ENCODE assay signal across 11 cellular contexts in the genomic region with DNA sequence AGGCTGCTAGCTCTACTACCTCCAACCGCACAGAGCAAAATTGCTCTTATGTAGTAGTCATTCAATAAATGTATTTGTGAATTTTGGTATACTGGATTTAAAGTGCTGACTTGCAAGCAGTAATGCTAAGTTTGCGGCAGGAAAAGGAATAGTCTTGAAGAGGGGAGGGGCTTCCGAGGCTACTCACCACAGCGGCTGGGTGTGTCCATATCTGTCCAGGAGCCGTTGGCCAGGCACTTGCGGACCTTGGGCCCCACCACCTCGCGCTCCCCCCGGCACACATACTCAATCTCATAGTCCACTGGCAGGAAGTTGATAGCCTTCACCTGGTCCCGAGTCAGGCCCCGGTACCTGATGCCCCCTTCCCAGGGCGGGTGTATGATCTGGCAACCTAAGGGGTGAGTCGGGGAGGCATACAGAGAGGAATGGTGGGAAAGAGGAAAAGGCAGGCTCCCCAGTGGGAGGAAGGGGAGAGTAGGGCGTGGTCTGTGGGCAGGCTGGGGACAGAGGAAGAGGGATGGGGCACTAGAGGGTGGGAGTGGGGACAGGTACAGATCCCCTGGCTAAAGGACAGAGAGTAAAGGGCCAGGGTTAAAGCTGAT. TPM values are rescaled to one million over a fixed set of nuclear protein-coding genes. Genes with fewer than 3 reads are reported as not detected.
DNase-seq lines count a peak whose midpoint lies in the region; ATAC-seq and TF ChIP-seq lines count a peak whose summit lies in the region.
"Had no signal": no experiment of that assay in that cellular context is flagged by ENCODE, and none has a peak within 500 bp of the region (broad histone marks: within the 10 kb centered on the region; RNA-seq: fewer than 3 reads in every experiment).

No MANE protein-coding gene starts in this region.

- peaks cover 21 to 27% of the 10 kb centered on the region in 2 donors for H3K36me3 Mint-ChIP-seq in CD14-positive monocyte

- dilution Hi-C loops in IMR-90 (cut with HindIII; ENCODE audit: low sequenced_read_pairs, unreplicated experiment), result no loop called here

- H4K8ac ChIP-seq in IMR-90 (ENCODE audit: low read depth in 2 of 2, low read length in 2 of 2) (peak overlapping the region in 1 of 2 experiments; percentile 62; a peak in 1 of 4 replicates), mesendoderm (ENCODE audit: low read depth, low read length) (no peak overlapping the region)

- TF ChIP-seq CTCF in CD14-positive monocyte (IDR thresholded peaks at IDR 0.05) (no peak), IMR-90 (conservative IDR thresholded peaks at IDR 0.05; ENCODE audit: low read depth, low read length) (no peak), brain microvascular endothelial cell (IDR thresholded peaks at IDR 0.05; ENCODE audit: low read depth, low read length, missing control alignments) (no peak)

- H3K4me2 ChIP-seq in IMR-90 (ENCODE audit: low read depth, low read length) (peak overlapping the region; percentile 82), mesendoderm (ENCODE audit: low read length) (peak overlapping the region; percentile 99)

- no peak for TF ChIP-seq RAD21 in IMR-90 (IDR thresholded peaks at IDR 0.05; ENCODE audit: low read length)

- TF ChIP-seq POLR2A in IMR-90 (IDR thresholded peaks at IDR 0.05; ENCODE audit: low read depth, low read length), result no peak

- H4K91ac ChIP-seq in IMR-90 (ENCODE audit: insufficient read depth, low read depth, low read length), result 0 out of 2 replicates have a peak overlapping the region, but pooled peaks have one; percentile 0

- H2BK20ac ChIP-seq in IMR-90 (ENCODE audit: low read depth, low read length), result no peak overlapping the region

- in situ Hi-C loops in IMR-90 (cut with MboI; ENCODE audit: low sequenced_read_pairs) (no loop called here), brain microvascular endothelial cell (cut with HindIII; ENCODE audit: low pct_ligation_motif_present, low sequenced_read_pairs) (no loop called here)

- H4K5ac ChIP-seq in IMR-90 (ENCODE audit: low read depth, low read length) (no peak overlapping the region), mesendoderm (ENCODE audit: low read length) (no peak overlapping the region)

- H3K4me1 ChIP-seq in IMR-90 (ENCODE audit: control insufficient read depth, insufficient read depth, low read length) (peaks cover 11% of the 10 kb centered on the region), mesendoderm (ENCODE audit: control insufficient read depth, low read depth, low read length) (peaks cover 6% of the 10 kb centered on the region)

- H3K36me3 ChIP-seq in IMR-90 (ENCODE audit: control insufficient read depth, insufficient read depth, low read length) (no peaks in the 10 kb centered on the region), brain microvascular endothelial cell (replicated peaks) (no peaks in the 10 kb centered on the region), mesendoderm (ENCODE audit: control insufficient read depth, insufficient read depth, low read length) (no peaks in the 10 kb centered on the region)
- H3K36me3 ChIP-seq: neutrophil had no signal

- no peaks in the 10 kb centered on the region for H3K9me3 ChIP-seq in IMR-90 (ENCODE audit: control insufficient read depth, insufficient read depth, low read length)
- H3K9me3 ChIP-seq: neutrophil had no signal

- H2BK5ac ChIP-seq in IMR-90 (ENCODE audit: low read depth, low read length, poor library complexity, severe bottlenecking), result no peak overlapping the region
- H2BK5ac ChIP-seq in mesendoderm (ENCODE audit: low read length), result no peak overlapping the region

- no peak overlapping the region for H3K56ac ChIP-seq in IMR-90 (ENCODE audit: extremely low read depth, insufficient read depth, low read length)
- H3K56ac ChIP-seq in mesendoderm (ENCODE audit: low read length), result peak overlapping the region; percentile 75

- H3K27ac Mint-ChIP-seq in CD14-positive monocyte, result peak overlapping the region in 2 of 7 donors; percentile 14 to 66

- DNase-seq in CD14-positive monocyte (ENCODE audit: low spot score) (no peak), IMR-90 (peak; percentile 34), brain microvascular endothelial cell (no peak), mesendoderm (peak; percentile 60), GM19240 (ENCODE audit: insufficient read length, low spot score) (no peak)
- DNase-seq: NCI-H748 treated with DMSO at 0.1 percent for 48 hours had no signal

- no peak overlapping the region for H3K27ac ChIP-seq in IMR-90 (ENCODE audit: insufficient read depth, low read length)
- H3K27ac ChIP-seq in brain microvascular endothelial cell, result no peak overlapping the region
- no peak overlapping the region for H3K27ac ChIP-seq in mesendoderm (ENCODE audit: low read depth, low read length)
- H3K27ac ChIP-seq: neutrophil had no signal

- no peaks in the 10 kb centered on the region for H3K27me3 ChIP-seq in IMR-90 (ENCODE audit: control insufficient read depth, insufficient read depth, low read length)
- no peaks in the 10 kb centered on the region for H3K27me3 ChIP-seq in brain microvascular endothelial cell (replicated peaks)
- H3K27me3 ChIP-seq in mesendoderm (ENCODE audit: insufficient read depth, low read length, poor library complexity), result no peaks in the 10 kb centered on the region

- H3K4ac ChIP-seq in IMR-90 (ENCODE audit: low read depth, low read length) (peak overlapping the region; percentile 48), mesendoderm (ENCODE audit: low read depth, low read length) (no peak overlapping the region)

- H3K23ac ChIP-seq in IMR-90 (ENCODE audit: low read depth, low read length) (peak overlapping the region; percentile 98; the same call in 1 of the 2 replicates), mesendoderm (ENCODE audit: low read length) (no peak overlapping the region)

- no peak for ATAC-seq in IMR-90 (ENCODE audit: low read depth)
- ATAC-seq in HG03135 (IDR thresholded peaks at IDR 0.05; ENCODE audit: unreplicated experiment), result no peak
- no peak for ATAC-seq in GM21447 (IDR thresholded peaks at IDR 0.05; ENCODE audit: unreplicated experiment)
- no peak for ATAC-seq in GM18519 (IDR thresholded peaks at IDR 0.05; ENCODE audit: low FRiP score, unreplicated experiment)

- H3K9me3 Mint-ChIP-seq in CD14-positive monocyte, result peaks cover 0 to 10% (median 1%) of the 10 kb centered on the region in 7 donors

- WGBS in IMR-90 (ENCODE audit: extremely low coverage in 2 of 2, insufficient read length in 1 of 2), 2 experiments, result no CpG with 5 or more reads among the region's 14 CpGs
- no CpG with 5 or more reads among the region's 14 CpGs for WGBS in mesendoderm (ENCODE audit: extremely low coverage, insufficient coverage, low lambda C conversion rate)

- peaks cover 4% of the 10 kb centered on the region for H4K20me1 ChIP-seq in IMR-90 (ENCODE audit: insufficient read depth, low read length)

- peak overlapping the region; percentile 80 for H2AFZ ChIP-seq in IMR-90 (replicated peaks; ENCODE audit: low read length, poor library complexity)

- POLR2A ChIA-PET in IMR-90 (lab: Charles Lee; ENCODE audit: unreplicated experiment), result no interaction called here

- H2AK5ac ChIP-seq in IMR-90 (ENCODE audit: low read depth, low read length) (peak overlapping the region; percentile 83), mesendoderm (ENCODE audit: low read length) (no peak overlapping the region)

- H3K14ac ChIP-seq in IMR-90 (replicated peaks; ENCODE audit: low read depth, low read length), result 0 out of 2 replicates have a peak overlapping the region, but pooled peaks have one; percentile 48

- H3K4me1 Mint-ChIP-seq in CD14-positive monocyte, result peaks cover 69% of the 10 kb centered on the region

- no TSS peak for BruUV-seq in IMR-90 (replicated peaks; lab: Mats Ljungman, UMichigan)

- CTCF ChIA-PET in IMR-90 (lab: Yijun Ruan, JAX), result no interaction called here

- H3K18ac ChIP-seq in IMR-90 (ENCODE audit: low read depth, low read length) (no peak overlapping the region), mesendoderm (ENCODE audit: low read length) (peak overlapping the region; percentile 0)

- H3K4me3 ChIP-seq in IMR-90 (ENCODE audit: insufficient read depth, low read depth, low read length) (peak overlapping the region; percentile 20), brain microvascular endothelial cell (ENCODE audit: low read depth, low read length) (peak overlapping the region; percentile 71), mesendoderm (ENCODE audit: low read length) (peak overlapping the region; percentile 19)

- peaks cover 34% of the 10 kb centered on the region for H3K79me2 ChIP-seq in mesendoderm (ENCODE audit: control insufficient read depth, insufficient read depth, low read length)

- H3K4me3 Mint-ChIP-seq in CD14-positive monocyte, result peak overlapping the region; percentile 85 to 97

- H3K9ac ChIP-seq in IMR-90 (ENCODE audit: low read depth, low read length) (peak overlapping the region; percentile 16; the same call in 1 of the 2 replicates), mesendoderm (ENCODE audit: low read length) (peak overlapping the region; percentile 87)

- H3K27me3 Mint-ChIP-seq in CD14-positive monocyte (ENCODE audit: low read depth in 3 of 3), result peaks cover 39 to 58% (median 42%) of the 10 kb centered on the region in 3 donors

- intact Hi-C loops in CD14-positive monocyte (cut with micrococcal nuclease), result no loop called here
- intact Hi-C loops in IMR-90 (cut with micrococcal nuclease), result loop anchor here (5.0 kb wide), 2 partner anchors 121 to 1404 kb away; a partner anchor contains a TSS

- peaks cover 16 to 44% of the 10 kb centered on the region in 2 experiments; a peak in 3 of 4 replicates for H3K79me1 ChIP-seq in IMR-90 (ENCODE audit: low read depth in 1 of 2, low read length in 2 of 2)
- H3K79me1 ChIP-seq in mesendoderm (ENCODE audit: low read length), result peaks cover 8% of the 10 kb centered on the region

- H2BK120ac ChIP-seq in IMR-90 (ENCODE audit: low read depth, low read length) (0 out of 2 replicates have a peak overlapping the region, but pooled peaks have one; percentile 3), mesendoderm (ENCODE audit: low read depth, low read length) (no peak overlapping the region)

- H2BK15ac ChIP-seq in IMR-90 (ENCODE audit: low read depth, low read length) (no peak overlapping the region), mesendoderm (replicated peaks; ENCODE audit: low read depth) (no peak overlapping the region)

- H3K9me1 ChIP-seq in IMR-90 (ENCODE audit: insufficient read depth, low read length), result peaks cover 14% of the 10 kb centered on the region

- H2AK9ac ChIP-seq in IMR-90 (replicated peaks; ENCODE audit: low read depth, low read length, poor library complexity), result peak overlapping the region; percentile 38

RNA-seq across cellular contexts. Expression of a gene that starts 1.7 kb away (rescaled TPM):
- polyA plus RNA-seq in CD14-positive monocyte, result 1 to 10 TPM in 1 of 2 donors, under 1 TPM in 1; 0.91 to 1.8 TPM
- total RNA-seq in IMR-90 (2012; rRNA removed), result 5.9 and 6.9 TPM in 2 replicates
- 25.6 and 31.5 TPM in 2 replicates for polyA plus RNA-seq in IMR-90 (2012; rRNA removed)
- 6.7 and 7.4 TPM in 2 replicates for polyA plus RNA-seq in IMR-90 (2012; cell fraction: cytosol; rRNA removed)
- polyA plus RNA-seq in IMR-90 (2012; cell fraction: nucleus; rRNA removed; ENCODE audit: low replicate concordance), result 258 and 361 TPM in 2 replicates
- 27.2 TPM for polyA plus RNA-seq in mesendoderm (2013, experiment 1 of 2)
- 27.5 TPM for polyA plus RNA-seq in mesendoderm (2013, experiment 2 of 2)

RNA-seq across cellular contexts. Expression of a gene that starts 25.6 kb away (rescaled TPM):
- polyA plus RNA-seq in CD14-positive monocyte (not detected), IMR-90 (2012; rRNA removed) (not detected in 2 replicates)
- not detected in 2 replicates for total RNA-seq in IMR-90 (2012; rRNA removed)
- not detected in 2 replicates for polyA plus RNA-seq in IMR-90 (2012; cell fraction: cytosol; rRNA removed)
- polyA plus RNA-seq in IMR-90 (2012; cell fraction: nucleus; rRNA removed; ENCODE audit: low replicate concordance), result not detected in 2 replicates
- 0.37 TPM for polyA plus RNA-seq in mesendoderm (2013, experiment 1 of 2)
- polyA plus RNA-seq in mesendoderm (2013, experiment 2 of 2), result 0.32 TPM
- total RNA-seq: epithelial cell of proximal tubule had no signal

RNA-seq across cellular contexts. Expression of a gene that starts 46.4 kb away (rescaled TPM):
- not detected for polyA plus RNA-seq in CD14-positive monocyte
- not detected in 2 replicates for total RNA-seq in IMR-90 (2012; rRNA removed)
- not detected in 2 replicates for polyA plus RNA-seq in IMR-90 (2012; rRNA removed)
- polyA plus RNA-seq in IMR-90 (2012; cell fraction: cytosol; rRNA removed), result not detected in 2 replicates
- polyA plus RNA-seq in IMR-90 (2012; cell fraction: nucleus; rRNA removed; ENCODE audit: low replicate concordance), result not detected in 2 replicates
- polyA plus RNA-seq in mesendoderm (2013, experiment 1 of 2), result not detected
- polyA plus RNA-seq in mesendoderm (2013, experiment 2 of 2), result not detected
- total RNA-seq: epithelial cell of proximal tubule had no signal

RNA-seq across cellular contexts. Expression of a gene that starts 49.6 kb away (rescaled TPM):
- not detected for polyA plus RNA-seq in CD14-positive monocyte
- not detected in 2 replicates for total RNA-seq in IMR-90 (2012; rRNA removed)
- polyA plus RNA-seq in IMR-90 (2012; rRNA removed), result not detected in 2 replicates
- polyA plus RNA-seq in IMR-90 (2012; cell fraction: cytosol; rRNA removed), result not detected in 2 replicates
- polyA plus RNA-seq in IMR-90 (2012; cell fraction: nucleus; rRNA removed; ENCODE audit: low replicate concordance), result not detected in 2 replicates
- 1.5 TPM for polyA plus RNA-seq in mesendoderm (2013, experiment 1 of 2)
- polyA plus RNA-seq in mesendoderm (2013, experiment 2 of 2), result 1.4 TPM

Comparison
In these comparisons a context has a peak if more than half of its experiments do, and no peak if none do; other contexts are left out.
1. DNase-seq: peak in IMR-90 (single experiment) and mesendoderm (single experiment); none in CD14-positive monocyte (single experiment), brain microvascular endothelial cell (single experiment) and GM19240 (single experiment).
2. H3K4me3 ChIP-seq: peak in every context shown above with its lines; median percentile 71 in brain microvascular endothelial cell; 20 in IMR-90; 19 in mesendoderm.